ENCODE assay signal across 8 cellular contexts in genomic region chr2:197309369-197310231, GRCh38. TPM values are rescaled to one million over a fixed set of nuclear protein-coding genes. Genes with fewer than 3 reads are reported as not detected.
DNase-seq lines count a peak whose midpoint lies in the region; ATAC-seq, FAIRE-seq and TF ChIP-seq lines count a peak whose summit lies in the region.

No MANE protein-coding gene starts in this region.

- no peaks in the 10 kb centered on the region for H3K27me3 ChIP-seq in heart left ventricle

- peaks cover 0 to 49% (median 19%) of the 10 kb centered on the region in 12 donors for H3K4me1 ChIP-seq in heart left ventricle

- no peak for FAIRE-seq in HTR-8/SVneo (lab: Jason Lieb, UNC)

- peak overlapping the region; percentile 90 for H3K4me3 Mint-ChIP-seq in activated naive CD4-positive, alpha-beta T cell treated with anti-CD3 and anti-CD28 coated beads, Interleukin-2, amount 50 U/mL, for 24 hours

- H3K36me3 ChIP-seq in heart left ventricle = no peaks in the 10 kb centered on the region

- no peak for TF ChIP-seq POLR2A in heart left ventricle (IDR thresholded peaks at IDR 0.05)

- H3K27me3 Mint-ChIP-seq in activated naive CD4-positive, alpha-beta T cell treated with anti-CD3 and anti-CD28 coated beads, Interleukin-2, amount 50 U/mL, for 24 hours = no peaks in the 10 kb centered on the region

- TF ChIP-seq CTCF in AG10803 (conservative IDR thresholded peaks at IDR 0.05; ENCODE audit: low read length) (no peak), heart left ventricle (IDR thresholded peaks at IDR 0.05) (no peak)

- H3K4me3 ChIP-seq in AG10803 (ENCODE audit: low read length) = peak overlapping the region; percentile 79
- peak overlapping the region; percentile 56 to 97 (median 72) for H3K4me3 ChIP-seq in heart left ventricle

- no peaks in the 10 kb centered on the region for H3K9me3 Mint-ChIP-seq in activated naive CD4-positive, alpha-beta T cell treated with anti-CD3 and anti-CD28 coated beads, Interleukin-2, amount 50 U/mL, for 24 hours

- peak overlapping the region; percentile 26 to 91 (median 70) for H3K27ac ChIP-seq in heart left ventricle

- DNase-seq in AG10803 (ENCODE audit: low read depth) = no peak
- peak; percentile 46 for DNase-seq in NCI-H748 treated with DMSO at 0.1 percent for 48 hours (lab: John Stamatoyannopoulos, UW)
- DNase-seq in heart left ventricle = peak in 4 of 5 donors; percentile 18 to 74 (median 32)
- DNase-seq in posterior cingulate gyrus = peak in 8 of 10 donors; percentile 16 to 89 (median 34)
- DNase-seq in HTR-8/SVneo (ENCODE audit: insufficient read length, low spot score) = no peak

- intact Hi-C loops in heart left ventricle (cut with DNase I) (loop anchor here (1.0 to 10.0 kb wide), 12 partner anchors 65 to 297 kb away; no protein-coding TSS in a partner anchor), posterior cingulate gyrus (cut with DNase I) (loop anchor here (1.0 to 5.0 kb wide), 5 partner anchors 72 to 383 kb away; partner anchors contain the start of gene PGAP1)

- 10 to 20% (median 14%) methylated on average over 25 to 35 of the region's 35 CpGs for WGBS in heart left ventricle, 4 donors

- no peaks in the 10 kb centered on the region for H3K9me3 ChIP-seq in heart left ventricle

- H3K4me1 Mint-ChIP-seq in activated naive CD4-positive, alpha-beta T cell treated with anti-CD3 and anti-CD28 coated beads, Interleukin-2, amount 50 U/mL, for 24 hours = peaks cover 76% of the 10 kb centered on the region

- ATAC-seq in GM19397 (IDR thresholded peaks at IDR 0.05; ENCODE audit: unreplicated experiment) = peak; percentile 5
- ATAC-seq in heart left ventricle = no peak
- no peak for ATAC-seq in HG03095 (IDR thresholded peaks at IDR 0.05; ENCODE audit: unreplicated experiment)

- H3K27ac Mint-ChIP-seq in activated naive CD4-positive, alpha-beta T cell treated with anti-CD3 and anti-CD28 coated beads, Interleukin-2, amount 50 U/mL, for 24 hours = peak overlapping the region; percentile 94

- no peaks in the 10 kb centered on the region for H3K36me3 Mint-ChIP-seq in activated naive CD4-positive, alpha-beta T cell treated with anti-CD3 and anti-CD28 coated beads, Interleukin-2, amount 50 U/mL, for 24 hours

RNA-seq across cellular contexts. Expression of gene ANKRD44, which starts 1.0 kb away (rescaled TPM):
- total RNA-seq in heart left ventricle = 10 to 100 TPM in 3 of 9 donors, 1 to 10 TPM in 6; 4.9 to 30.6 (median 8.6) TPM
- polyA plus RNA-seq in heart left ventricle = 1 to 10 TPM; 2.4 to 2.5 TPM

Comparison
In these comparisons a context has a peak if more than half of its experiments do, and no peak if none do; other contexts are left out.
1. DNase-seq: peak in NCI-H748 treated with DMSO at 0.1 percent for 48 hours (single experiment), heart left ventricle (4 of 5) and posterior cingulate gyrus (8 of 10); none in AG10803 (single experiment) and HTR-8/SVneo (single experiment).